37 cellular contexts compared by ENCODE assay signal in the genomic region with DNA sequence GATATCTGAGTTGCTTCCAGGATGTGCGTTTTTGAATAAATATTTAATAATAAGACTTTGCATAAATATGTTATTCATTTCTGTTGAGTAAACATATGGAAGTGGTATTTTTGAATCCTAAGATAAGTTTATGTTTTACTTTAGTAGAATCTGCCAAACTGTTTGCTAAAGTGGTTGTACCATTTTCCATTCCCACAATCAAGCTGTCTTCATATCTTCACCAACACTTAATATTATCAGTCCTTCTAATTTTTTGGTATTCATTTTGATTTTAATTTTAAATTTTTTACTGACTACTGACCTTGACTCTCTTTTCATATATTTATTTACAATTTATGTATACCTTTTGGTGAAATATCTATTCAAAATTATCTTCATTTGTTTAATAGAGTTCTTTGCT.
"Had no signal": no experiment of that assay in that cellular context is flagged by ENCODE, and none has a peak within 500 bp of the region (broad histone marks: within the 10 kb centered on the region; RNA-seq: fewer than 3 reads in every experiment).

No MANE protein-coding gene starts in this region.

- H3K36me3 Mint-ChIP-seq: activated CD4-positive, alpha-beta memory T cell treated with anti-CD3 and anti-CD28 coated beads for 36 hours; activated naive CD4-positive, alpha-beta T cell treated with anti-CD3 and anti-CD28 coated beads, Interleukin-2, amount 50 U/mL, for 72 hours; activated naive CD8-positive, alpha-beta T cell treated with anti-CD3 and anti-CD28 coated beads for 36 hours had no signal

- H3K9me3 ChIP-seq: body of pancreas had no signal

- H3K4me3 ChIP-seq: adrenal gland, body of pancreas, breast epithelium had no signal

- H3K27ac ChIP-seq: adrenal gland, body of pancreas, brain microvascular endothelial cell, breast epithelium, VCaP had no signal

- H3K9me3 Mint-ChIP-seq: activated CD4-positive, alpha-beta T cell treated with anti-CD3 and anti-CD28 coated beads, Interleukin-2, amount 10 ng/mL, durations not matched to agents 24 days and 14 days had no signal

- H3K27ac Mint-ChIP-seq: activated B cell treated with CpG ODN at 0.5 μM for 24 hours; activated CD4-positive, alpha-beta memory T cell treated with anti-CD3 and anti-CD28 coated beads for 36 hours; activated CD4-positive, alpha-beta T cell treated with anti-CD3 and anti-CD28 coated beads, Interleukin-2, amount 10 ng/mL, durations not matched to agents 24 days and 14 days; activated CD8-positive, alpha-beta T cell treated with anti-CD3 and anti-CD28 coated beads for 36 hours; activated naive CD4-positive, alpha-beta T cell treated with anti-CD3 and anti-CD28 coated beads for 36 hours; activated naive CD4-positive, alpha-beta T cell treated with anti-CD3 and anti-CD28 coated beads, Interleukin-2, amount 50 U/mL, for 72 hours; activated naive CD8-positive, alpha-beta T cell treated with anti-CD3 and anti-CD28 coated beads for 36 hours; activated T-cell treated with anti-CD3 and anti-CD28 coated beads, Interleukin-2, amount 50 U/mL, for 72 hours; activated T-helper 1 cell treated with anti-CD3 and anti-CD28 coated beads, Interleukin-12 subunit alpha, Interleukin-12 subunit beta, Interleukin-2, Interleukin-4 antibody, amounts not matched to agents 30 ng/mL and 10 ng/mL and 1 ng/mL, durations not matched to agents 14 hours and 24 hours and 36 hours; activated T-helper 17 cell treated with anti-CD3 and anti-CD28 coated beads, Interleukin-2, amount 50 U/mL, for 72 hours; T-helper 1 cell treated with Interleukin-12 subunit alpha and Interleukin-12 subunit beta and Interleukin-4 antibody, amounts not matched to agents 30 μg/mL and 1 μg/mL, for 36 hours; T-helper 2 cell treated with Interferon-gamma antibody and Interleukin-4, amounts not matched to agents 5 μg/mL and 100 μg/mL, for 36 hours had no signal

- H3K4me1 Mint-ChIP-seq: activated B cell treated with CpG ODN at 0.5 μM for 24 hours; activated CD4-positive, alpha-beta T cell treated with anti-CD3 and anti-CD28 coated beads, Interleukin-2, amount 10 ng/mL, durations not matched to agents 24 days and 14 days; activated naive CD8-positive, alpha-beta T cell treated with anti-CD3 and anti-CD28 coated beads for 36 hours; activated T-helper 17 cell treated with anti-CD3 and anti-CD28 coated beads, Interleukin-2, amount 50 U/mL, for 72 hours had no signal

- H3K36me3 ChIP-seq: adrenal gland, brain microvascular endothelial cell, breast epithelium had no signal

- H3K4me3 Mint-ChIP-seq: activated B cell treated with CpG ODN at 0.5 μM for 24 hours; activated CD4-positive, alpha-beta memory T cell treated with anti-CD3 and anti-CD28 coated beads for 36 hours; activated CD4-positive, alpha-beta T cell treated with anti-CD3 and anti-CD28 coated beads, Interleukin-2, amount 10 ng/mL, durations not matched to agents 24 days and 14 days; activated CD8-positive, alpha-beta T cell treated with anti-CD3 and anti-CD28 coated beads for 36 hours; activated naive CD4-positive, alpha-beta T cell treated with anti-CD3 and anti-CD28 coated beads for 36 hours; activated naive CD8-positive, alpha-beta T cell treated with anti-CD3 and anti-CD28 coated beads for 36 hours; activated T-cell treated with anti-CD3 and anti-CD28 coated beads, Interleukin-2, amount 50 U/mL, for 4 hours; activated T-cell treated with anti-CD3 and anti-CD28 coated beads, Interleukin-2, amount 50 U/mL, for 72 hours; activated T-helper 1 cell treated with anti-CD3 and anti-CD28 coated beads, Interleukin-12 subunit alpha, Interleukin-12 subunit beta, Interleukin-2, Interleukin-4 antibody, amounts not matched to agents 30 ng/mL and 10 ng/mL and 1 ng/mL, durations not matched to agents 14 hours and 24 hours and 36 hours; activated T-helper 17 cell treated with anti-CD3 and anti-CD28 coated beads, Interleukin-2, amount 50 U/mL, for 72 hours; T-helper 1 cell treated with Interleukin-12 subunit alpha and Interleukin-12 subunit beta and Interleukin-4 antibody, amounts not matched to agents 30 μg/mL and 1 μg/mL, for 36 hours; T-helper 2 cell treated with Interferon-gamma antibody and Interleukin-4, amounts not matched to agents 5 μg/mL and 100 μg/mL, for 36 hours had no signal

- DNase-seq: activated B cell treated with CpG ODN at 0.5 μM for 24 hours; activated CD4-positive, alpha-beta memory T cell treated with anti-CD3 and anti-CD28 coated beads for 36 hours; activated CD4-positive, alpha-beta T cell treated with anti-CD3 and anti-CD28 coated beads for 4 hours; activated CD4-positive, alpha-beta T cell treated with anti-CD3 and anti-CD28 coated beads, Interleukin-2, amount 10 ng/mL, durations not matched to agents 24 days and 14 days; activated CD4-positive, alpha-beta T cell treated with anti-CD3 and anti-CD28 coated beads, Interleukin-2, amount 50 U/mL, for 1 hour; activated CD4-positive, alpha-beta T cell treated with anti-CD3 and anti-CD28 coated beads, Interleukin-2, amount 50 U/mL, for 4 hours; activated CD4-positive, CD25-positive, alpha-beta regulatory T cell treated with anti-CD3 and anti-CD28 coated beads, Interleukin-2, amount 50 U/mL, for 72 hours; activated CD8-positive, alpha-beta memory T cell treated with anti-CD3 and anti-CD28 coated beads, Interleukin-2, amount 50 U/mL, for 4 hours; activated CD8-positive, alpha-beta T cell treated with anti-CD3 and anti-CD28 coated beads for 36 hours; activated effector memory CD4-positive, alpha-beta T cell treated with anti-CD3 and anti-CD28 coated beads, Interleukin-2, amount 50 U/mL, for 16 hours; activated gamma-delta T cell treated with Interleukin-2 at 50 U/mL for 16 hours; activated naive CD4-positive, alpha-beta T cell; activated naive CD4-positive, alpha-beta T cell treated with anti-CD3 and anti-CD28 coated beads for 36 hours; activated naive CD4-positive, alpha-beta T cell treated with anti-CD3 and anti-CD28 coated beads, Interleukin-2, amount 50 U/mL, for 16 hours; activated naive CD8-positive, alpha-beta T cell treated with anti-CD3 and anti-CD28 coated beads for 36 hours; activated T-cell treated with anti-CD3 and anti-CD28 coated beads for 4 hours; activated T-cell treated with anti-CD3 and anti-CD28 coated beads, Interleukin-2, amount 50 U/mL, for 1 hour; activated T-cell treated with anti-CD3 and anti-CD28 coated beads, Interleukin-2, amount 50 U/mL, for 4 hours; activated T-cell treated with anti-CD3 and anti-CD28 coated beads, Interleukin-2, amount 50 U/mL, for 72 hours; adrenal gland; amniotic stem cell; aorta; body of pancreas; brain microvascular endothelial cell; central memory CD4-positive, alpha-beta T cell; T-helper 1 cell; T-helper 2 cell; T-helper 9 cell had no signal

- H3K4me1 ChIP-seq: adrenal gland, body of pancreas, breast epithelium had no signal

- FAIRE-seq: astrocyte, TTC549 had no signal

- H3K27me3 Mint-ChIP-seq: activated B cell treated with CpG ODN at 0.5 μM for 24 hours; activated CD4-positive, alpha-beta memory T cell treated with anti-CD3 and anti-CD28 coated beads for 36 hours; activated CD4-positive, alpha-beta T cell treated with anti-CD3 and anti-CD28 coated beads, Interleukin-2, amount 10 ng/mL, durations not matched to agents 24 days and 14 days; activated CD8-positive, alpha-beta T cell treated with anti-CD3 and anti-CD28 coated beads for 36 hours; activated naive CD8-positive, alpha-beta T cell treated with anti-CD3 and anti-CD28 coated beads for 36 hours; activated T-helper 17 cell treated with anti-CD3 and anti-CD28 coated beads, Interleukin-2, amount 50 U/mL, for 72 hours had no signal
